ENCODE assay signal across 35 cellular contexts in the genomic region with DNA sequence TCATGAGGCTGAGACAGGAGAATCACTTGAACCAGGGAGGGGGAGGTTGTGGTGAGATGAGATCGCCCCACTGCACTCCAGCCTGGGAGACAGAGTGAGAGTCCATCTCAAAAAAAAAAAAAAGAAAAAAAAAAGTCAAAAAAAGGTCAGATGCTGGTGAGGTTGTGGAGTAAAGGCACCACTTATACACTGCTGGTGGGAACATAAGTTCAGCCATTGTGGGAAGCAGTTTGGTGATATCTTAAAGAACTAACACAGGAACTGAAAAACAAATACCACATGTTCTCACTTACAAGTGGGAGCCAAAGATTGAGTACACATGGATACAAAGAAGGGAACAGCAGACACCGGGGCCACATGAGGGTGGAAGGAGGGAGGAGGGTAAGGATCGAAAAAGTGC.
"Had no signal": no experiment of that assay in that cellular context is flagged by ENCODE, and none has a peak within 500 bp of the region (broad histone marks: within the 10 kb centered on the region; RNA-seq: fewer than 3 reads in every experiment).

No MANE protein-coding gene starts in this region.

- H3K27me3 ChIP-seq: MG63 had no signal

- H3K9me3 ChIP-seq: MG63 had no signal

- H3K36me3 ChIP-seq: MG63 had no signal

- DNase-seq: Karpas-422, Kasumi-1, MG63, MM.1S, MV-4-11, NCI-H1048, NCI-H1092, NCI-H1092 treated with DMSO at 0.1 percent for 48 hours, NCI-H1105, NCI-H1105 treated with DMSO at 0.1 percent for 48 hours, NCI-H1417, NCI-H1417 treated with DMSO at 0.1 percent for 48 hours, NCI-H1436, NCI-H1436 treated with DMSO at 0.1 percent for 48 hours, NCI-H146, NCI-H1694, NCI-H1694 treated with DMSO at 0.1 percent for 48 hours, NCI-H187, NCI-H187 treated with DMSO at 0.1 percent for 48 hours, NCI-H1930, NCI-H2029, NCI-H2029 treated with DMSO at 0.1 percent for 48 hours, NCI-H2081, NCI-H2081 treated with DMSO at 0.1 percent for 48 hours, NCI-H2107, NCI-H2171, NCI-H2171 treated with DMSO at 0.1 percent for 48 hours, NCI-H2227 treated with DMSO at 0.1 percent for 48 hours, NCI-H226, NCI-H345, NCI-H446, NCI-H446 treated with DMSO at 0.1 percent for 48 hours, NCI-H510A, NCI-H510A treated with DMSO at 0.1 percent for 48 hours, NCI-H524 had no signal

- H3K4me3 ChIP-seq: MG63 had no signal
